20 cellular contexts compared by ENCODE assay signal in genomic region chr17:9615486-9615885, GRCh38. TPM values are rescaled to one million over a fixed set of nuclear protein-coding genes. Genes with fewer than 3 reads are reported as not detected.
DNase-seq lines count a peak whose midpoint lies in the region; ATAC-seq and TF ChIP-seq lines count a peak whose summit lies in the region.
"Had no signal": no experiment of that assay in that cellular context is flagged by ENCODE, and none has a peak within 500 bp of the region (broad histone marks: within the 10 kb centered on the region; RNA-seq: fewer than 3 reads in every experiment).

No MANE protein-coding gene starts in this region.

- H3K4ac ChIP-seq in trophoblast cell (ENCODE audit: low read depth, low read length) = no peak overlapping the region

- H3K14ac ChIP-seq in trophoblast cell (ENCODE audit: low read length) = no peak overlapping the region

- POLR2A ChIA-PET in RWPE1 (lab: Yijun Ruan, JAX; ENCODE audit: low non-redundant PET) = no interaction called here

- no CpG with 5 or more reads among the region's 2 CpGs for WGBS in trophoblast cell (ENCODE audit: extremely low coverage, insufficient coverage, insufficient read length)

- ATAC-seq in GM21360 (IDR thresholded peaks at IDR 0.05; ENCODE audit: unreplicated experiment) = no peak
- no peak for ATAC-seq in HG03097 (IDR thresholded peaks at IDR 0.05; ENCODE audit: low FRiP score, unreplicated experiment)
- ATAC-seq in HG02642 (IDR thresholded peaks at IDR 0.05; ENCODE audit: poor library complexity, unreplicated experiment) = no peak

- no peak overlapping the region for H2BK5ac ChIP-seq in trophoblast cell (ENCODE audit: low read depth, low read length, poor library complexity)

- no peaks in the 10 kb centered on the region for H3K79me2 ChIP-seq in trophoblast cell (ENCODE audit: control insufficient read depth, insufficient read depth, low read length, poor library complexity)

- no peak overlapping the region for H3K9ac ChIP-seq in trophoblast cell (ENCODE audit: low read length)

- H2AFZ ChIP-seq in trophoblast cell (ENCODE audit: insufficient read depth, low read length, poor library complexity) = no peak overlapping the region
- H2AFZ ChIP-seq: PC-9 had no signal

- H4K12ac ChIP-seq in trophoblast cell (ENCODE audit: low read depth, low read length) = no peak overlapping the region

- H3K4me2 ChIP-seq in trophoblast cell (ENCODE audit: low read length) = no peak overlapping the region
- H3K4me2 ChIP-seq: PC-9 had no signal

- H3K27me3 ChIP-seq in trophoblast cell (ENCODE audit: insufficient read depth, low read length) = no peaks in the 10 kb centered on the region
- H3K27me3 ChIP-seq: MG63 had no signal

- H2BK120ac ChIP-seq in trophoblast cell (ENCODE audit: insufficient read depth, low read length, poor library complexity) = no peak overlapping the region

- no peak overlapping the region for H2AK5ac ChIP-seq in trophoblast cell (ENCODE audit: low read length)

- H4K8ac ChIP-seq in trophoblast cell (ENCODE audit: low read depth, low read length) = no peak overlapping the region

- no peak overlapping the region for H3K4me3 ChIP-seq in trophoblast cell (ENCODE audit: low read depth, low read length)
- H3K4me3 ChIP-seq: MG63, PC-9 had no signal

- H3K36me3 ChIP-seq in trophoblast cell (ENCODE audit: control insufficient read depth in 1 of 2, insufficient read depth in 2 of 2, low read length in 2 of 2) = no peaks in the 10 kb centered on the region
- H3K36me3 ChIP-seq: MG63 had no signal

- no peak overlapping the region for H4K91ac ChIP-seq in trophoblast cell (ENCODE audit: low read depth, low read length)

- no peaks in the 10 kb centered on the region for H3K4me1 ChIP-seq in trophoblast cell (ENCODE audit: control insufficient read depth in 1 of 2, insufficient read depth in 2 of 2, low read length in 2 of 2)

- no peak for TF ChIP-seq CTCF in RWPE1 (conservative IDR thresholded peaks at IDR 0.05; ENCODE audit: low read depth)

- no peaks in the 10 kb centered on the region for H3K9me3 ChIP-seq in trophoblast cell (ENCODE audit: insufficient read depth, low read depth, low read length)
- H3K9me3 ChIP-seq: MG63 had no signal

- H3K27ac ChIP-seq in RWPE1 = peak overlapping the region; percentile 77
- H3K27ac ChIP-seq in epithelial cell of prostate = peak overlapping the region; percentile 28
- H3K27ac ChIP-seq in trophoblast cell (ENCODE audit: low read depth, low read length) = no peak overlapping the region
- H3K27ac ChIP-seq: PC-9 had no signal

- DNase-seq in NCI-H2171 treated with DMSO at 0.1 percent for 48 hours (lab: John Stamatoyannopoulos, UW) = peak; percentile 5
- DNase-seq in NCI-H2171 (lab: John Stamatoyannopoulos, UW) = no peak
- DNase-seq in RWPE1 (ENCODE audit: low spot score) = no peak
- DNase-seq in epithelial cell of prostate (ENCODE audit: low read depth, low spot score) = no peak
- peak; percentile 42 to 57 for DNase-seq in trophoblast cell
- DNase-seq: 8988T; CD4-positive, alpha-beta T cell; DMS153; GF-D8; Karpas-422; MG63; NCI-H187; NCI-H2107; NCI-H226; NCI-H524 treated with DMSO at 0.1 percent for 48 hours; PC-9 had no signal

- H3K23ac ChIP-seq in trophoblast cell (ENCODE audit: low read length) = no peak overlapping the region

- no peaks in the 10 kb centered on the region for H3K79me1 ChIP-seq in trophoblast cell (ENCODE audit: low read length)

- H3K18ac ChIP-seq in trophoblast cell (ENCODE audit: low read length) = no peak overlapping the region

- H2BK12ac ChIP-seq in trophoblast cell (ENCODE audit: low read length) = no peak overlapping the region

- CTCF ChIA-PET in RWPE1 (lab: Yijun Ruan, JAX) = interaction anchor here (0.7 kb wide), 1 partner anchor 64 kb away, joined by 10 read pairs; no protein-coding TSS in a partner anchor

RNA-seq across cellular contexts. Expression of gene USP43, which starts 29.8 kb away (rescaled TPM):
- 9.7 and 10.0 TPM in 2 replicates for polyA plus RNA-seq in trophoblast cell (2013)

RNA-seq across cellular contexts. Expression of gene CFAP52, which starts 39.0 kb away (rescaled TPM):
- polyA plus RNA-seq in trophoblast cell (2013) = 0.05 and 0.10 TPM in 2 replicates
- polyA plus RNA-seq: BJ had no signal

RNA-seq across cellular contexts. Expression of gene STX8, which starts 39.9 kb away (rescaled TPM):
- 48.4 and 55.1 TPM in 2 replicates for polyA plus RNA-seq in trophoblast cell (2013)

Comparison
In these comparisons a context has a peak if more than half of its experiments do, and no peak if none do; other contexts are left out.
1. DNase-seq: peak in NCI-H2171 treated with DMSO at 0.1 percent for 48 hours (single experiment) and trophoblast cell (2 of 2); none in NCI-H2171 (single experiment), RWPE1 (single experiment) and epithelial cell of prostate (single experiment).